ENCODE assay signal across 20 cellular contexts in genomic region chr11:65925397-65925796, GRCh38. TPM values are rescaled to one million over a fixed set of nuclear protein-coding genes. Genes with fewer than 3 reads are reported as not detected.
DNase-seq lines count a peak whose midpoint lies in the region; ATAC-seq and TF ChIP-seq lines count a peak whose summit lies in the region.
"Had no signal": no experiment of that assay in that cellular context is flagged by ENCODE, and none has a peak within 500 bp of the region (broad histone marks: within the 10 kb centered on the region; RNA-seq: fewer than 3 reads in every experiment).

No MANE protein-coding gene starts in this region.

- peak overlapping the region; percentile 21 for H3K27ac ChIP-seq in AG04450 (ENCODE audit: low read depth, low read length)
- H3K27ac ChIP-seq in naive thymus-derived CD4-positive, alpha-beta T cell (ENCODE audit: low read depth, low read length), result no peak overlapping the region

- H3K27ac Mint-ChIP-seq in activated CD4-positive, alpha-beta T cell treated with anti-CD3 and anti-CD28 coated beads for 36 hours, result peak overlapping the region; percentile 47
- H3K27ac Mint-ChIP-seq in naive thymus-derived CD4-positive, alpha-beta T cell, result peak overlapping the region in 6 of 9 donors; percentile 28 to 63 (median 48)

- H3K9me3 ChIP-seq in AG04450 (ENCODE audit: control insufficient read depth, insufficient read depth, low read length), result no peaks in the 10 kb centered on the region; the same call in 1 of the 2 replicates
- H3K9me3 ChIP-seq in naive thymus-derived CD4-positive, alpha-beta T cell (ENCODE audit: control insufficient read depth in 2 of 3, low read length in 3 of 3), result no peaks in the 10 kb centered on the region

- H3K27me3 ChIP-seq in AG04450 (ENCODE audit: control insufficient read depth, insufficient read depth, low read length), result no peaks in the 10 kb centered on the region
- H3K27me3 ChIP-seq in naive thymus-derived CD4-positive, alpha-beta T cell (ENCODE audit: control insufficient read depth in 2 of 2, insufficient read depth in 2 of 2, low read length in 2 of 2), result no peaks in the 10 kb centered on the region

- peaks cover 33% of the 10 kb centered on the region for H3K4me1 Mint-ChIP-seq in activated CD4-positive, alpha-beta T cell treated with anti-CD3 and anti-CD28 coated beads for 36 hours
- H3K4me1 Mint-ChIP-seq in naive thymus-derived CD4-positive, alpha-beta T cell, result peaks cover 28 to 49% (median 40%) of the 10 kb centered on the region in 7 donors

- H3K4me3 Mint-ChIP-seq in activated CD4-positive, alpha-beta T cell treated with anti-CD3 and anti-CD28 coated beads for 36 hours, result no peak overlapping the region
- H3K4me3 Mint-ChIP-seq in naive thymus-derived CD4-positive, alpha-beta T cell, result peak overlapping the region in 1 of 10 donors; percentile 36

- no peak for TF ChIP-seq CTCF in AG04450 (IDR thresholded peaks at IDR 0.05; ENCODE audit: low read depth, low read length)

- intact Hi-C loops in activated CD4-positive, alpha-beta T cell treated with anti-CD3 and anti-CD28 coated beads for 36 hours (cut with DNase I, micrococcal nuclease), result no loop called here
- intact Hi-C loops in naive thymus-derived CD4-positive, alpha-beta T cell (cut with micrococcal nuclease), result no loop called here

- H3K4me1 ChIP-seq in naive thymus-derived CD4-positive, alpha-beta T cell (ENCODE audit: control insufficient read depth in 2 of 2, insufficient read depth in 2 of 2, low read length in 2 of 2), result peaks cover 28 to 30% of the 10 kb centered on the region in 2 donors

- CTCF ChIA-PET in activated CD4-positive, alpha-beta T cell treated with anti-CD3 and anti-CD28 coated beads for 36 hours (lab: Charles Lee), result interaction anchor here (0.6 to 1.4 kb wide), 4 partner anchors 26 to 548 kb away, joined by 3 to 5 read pairs (median 3); partner anchors contain the start of gene FIBP
- CTCF ChIA-PET in AG04450 (lab: Charles Lee), result interaction anchor here (1.0 kb wide), 1 partner anchor 37 kb away, joined by 3 read pairs; no protein-coding TSS in a partner anchor
- CTCF ChIA-PET in naive thymus-derived CD4-positive, alpha-beta T cell (lab: Charles Lee), result interaction anchor here (0.7 to 1.8 kb wide), 3 partner anchors 35 to 239 kb away, joined by 3 to 5 read pairs (median 3); partner anchors contain the start of gene CCDC85B

- POLR2A ChIA-PET in activated CD4-positive, alpha-beta T cell treated with anti-CD3 and anti-CD28 coated beads for 36 hours (lab: Charles Lee), result interaction anchor here (0.6 kb wide), 1 partner anchor 35 kb away, joined by 3 read pairs; no protein-coding TSS in a partner anchor
- POLR2A ChIA-PET in AG04450 (lab: Yijun Ruan, JAX), result no interaction called here
- POLR2A ChIA-PET in naive thymus-derived CD4-positive, alpha-beta T cell (lab: Charles Lee), result interaction anchor here (0.6 to 1.4 kb wide), 2 partner anchors 32 to 586 kb away, joined by 3 to 6 read pairs; no protein-coding TSS in a partner anchor

- ATAC-seq in activated CD4-positive, alpha-beta T cell treated with anti-CD3 and anti-CD28 coated beads for 36 hours, result no peak
- ATAC-seq in SK-N-SH treated with all-trans-retinoic acid at 6 μM for 48 hours (peak; percentile 31; the same call in 2 of the 3 replicates), esophagus mucosa (no peak)
- no peak for ATAC-seq in naive thymus-derived CD4-positive, alpha-beta T cell
- ATAC-seq: PC-3 had no signal

- no peaks in the 10 kb centered on the region for H3K27me3 Mint-ChIP-seq in activated CD4-positive, alpha-beta T cell treated with anti-CD3 and anti-CD28 coated beads for 36 hours
- no peaks in the 10 kb centered on the region for H3K27me3 Mint-ChIP-seq in naive thymus-derived CD4-positive, alpha-beta T cell

- no peaks in the 10 kb centered on the region for H3K9me3 Mint-ChIP-seq in activated CD4-positive, alpha-beta T cell treated with anti-CD3 and anti-CD28 coated beads for 36 hours (ENCODE audit: low read depth)
- no peaks in the 10 kb centered on the region for H3K9me3 Mint-ChIP-seq in naive thymus-derived CD4-positive, alpha-beta T cell

- no peak for DNase-seq in activated CD4-positive, alpha-beta T cell treated with anti-CD3 and anti-CD28 coated beads for 36 hours
- no peak for DNase-seq in activated CD4-positive, alpha-beta T cell treated with anti-CD3 and anti-CD28 coated beads for 4 hours
- DNase-seq in AG04450 (ENCODE audit: low read depth, low spot score) (no peak), NCI-H524 (lab: John Stamatoyannopoulos, UW) (no peak), NCI-H146 treated with DMSO at 0.1 percent for 48 hours (lab: John Stamatoyannopoulos, UW; ENCODE audit: unreplicated experiment) (no peak)
- no peak for DNase-seq in naive thymus-derived CD4-positive, alpha-beta T cell
- DNase-seq: C1 segment of cervical spinal cord, COR-L47, DMS153, EL, KG1, NCI-H1417 treated with DMSO at 0.1 percent for 48 hours, NCI-H2029, NCI-H2171 treated with DMSO at 0.1 percent for 48 hours, NCI-H774, PC-3 had no signal

- H3K36me3 Mint-ChIP-seq in activated CD4-positive, alpha-beta T cell treated with anti-CD3 and anti-CD28 coated beads for 36 hours (ENCODE audit: low read depth), result peaks cover 14% of the 10 kb centered on the region
- peaks cover 4 to 15% (median 12%) of the 10 kb centered on the region in 5 donors for H3K36me3 Mint-ChIP-seq in naive thymus-derived CD4-positive, alpha-beta T cell

- no peak overlapping the region for H3K4me3 ChIP-seq in AG04450 (ENCODE audit: low read depth, low read length)
- H3K4me3 ChIP-seq in naive thymus-derived CD4-positive, alpha-beta T cell (ENCODE audit: low read length), result no peak overlapping the region

- H3K36me3 ChIP-seq in naive thymus-derived CD4-positive, alpha-beta T cell (ENCODE audit: control insufficient read depth in 2 of 3, insufficient read depth in 3 of 3, low read length in 3 of 3), result peaks cover 0 to 37% (median 4%) of the 10 kb centered on the region in 3 experiments

TF ChIP-seq in SK-N-SH treated with all-trans-retinoic acid at 6 μM for 48 hours, 23 proteins besides CTCF, POLR2A, EP300 and RAD21 (continues in another document):
- TF ChIP-seq OSR1 (CRISPR knock-in tag; IDR thresholded peaks at IDR 0.05) (no peak), CSRNP3 (CRISPR knock-in tag; IDR thresholded peaks at IDR 0.05) (no peak), GLIS3 (CRISPR knock-in tag; IDR thresholded peaks at IDR 0.05) (no peak), CREB5 (CRISPR knock-in tag; IDR thresholded peaks at IDR 0.05; ENCODE audit: low read depth) (no peak)

RNA-seq across cellular contexts. Expression of gene DRAP1, which starts 6.2 kb away (rescaled TPM):
- total RNA-seq in activated CD4-positive, alpha-beta T cell treated with anti-CD3 and anti-CD28 coated beads for 36 hours, result 100 to 1,000 TPM; 111 to 158 TPM
- 96.9 and 130 TPM in 2 replicates for polyA plus RNA-seq in AG04450 (2011; rRNA removed)
- polyA minus RNA-seq in AG04450 (2011; rRNA and poly(A)+ RNA removed), result 34.5 and 39.0 TPM in 2 replicates
- total RNA-seq in naive thymus-derived CD4-positive, alpha-beta T cell, result 100 to 1,000 TPM in 1 of 5 experiments, 10 to 100 TPM in 4; 72.6 to 166 (median 81.9) TPM
- polyA plus RNA-seq in naive thymus-derived CD4-positive, alpha-beta T cell, result 10 to 100 TPM; 87.7 to 89.3 TPM
- total RNA-seq in esophagus mucosa, result 76.2 TPM

RNA-seq across cellular contexts. Expression of gene C11orf68, which starts 6.5 kb away (rescaled TPM):
- total RNA-seq in activated CD4-positive, alpha-beta T cell treated with anti-CD3 and anti-CD28 coated beads for 36 hours, result 10 to 100 TPM; 21.4 to 22.9 TPM
- polyA plus RNA-seq in AG04450 (2011; rRNA removed), result 32.9 and 52.2 TPM in 2 replicates
- 34.1 and 50.1 TPM in 2 replicates for polyA minus RNA-seq in AG04450 (2011; rRNA and poly(A)+ RNA removed)
- total RNA-seq in naive thymus-derived CD4-positive, alpha-beta T cell, result 10 to 100 TPM; 18.5 to 62.2 (median 40.4) TPM
- 100 to 1,000 TPM in 1 of 2 donors, 10 to 100 TPM in 1; 74.1 to 104 TPM for polyA plus RNA-seq in naive thymus-derived CD4-positive, alpha-beta T cell
- total RNA-seq in esophagus mucosa, result 16.9 TPM

RNA-seq across cellular contexts. Expression of gene TSGA10IP, which starts 19.9 kb away (rescaled TPM):
- not detected for total RNA-seq in activated CD4-positive, alpha-beta T cell treated with anti-CD3 and anti-CD28 coated beads for 36 hours
- not detected in 2 replicates for polyA plus RNA-seq in AG04450 (2011; rRNA removed)
- polyA minus RNA-seq in AG04450 (2011; rRNA and poly(A)+ RNA removed), result not detected in 2 replicates
- under 1 TPM in 1 of 5 experiments, not detected in 4; 0.64 TPM for total RNA-seq in naive thymus-derived CD4-positive, alpha-beta T cell
- polyA plus RNA-seq in naive thymus-derived CD4-positive, alpha-beta T cell, result not detected
- total RNA-seq in esophagus mucosa, result not detected
- total RNA-seq: A172, NCI-H460, PC-3 had no signal

RNA-seq across cellular contexts. Expression of gene FOSL1, which starts 25.2 kb away (rescaled TPM):
- total RNA-seq in activated CD4-positive, alpha-beta T cell treated with anti-CD3 and anti-CD28 coated beads for 36 hours, result 10 to 100 TPM; 11.1 to 11.3 TPM
- 7.9 and 16.1 TPM in 2 replicates for polyA plus RNA-seq in AG04450 (2011; rRNA removed)
- polyA minus RNA-seq in AG04450 (2011; rRNA and poly(A)+ RNA removed), result 12.5 and 17.6 TPM in 2 replicates
- total RNA-seq in naive thymus-derived CD4-positive, alpha-beta T cell, result 10 to 100 TPM in 1 of 5 experiments, 1 to 10 TPM in 2, not detected in 2; 2.8 to 25.7 (median 4.0) TPM
- not detected for polyA plus RNA-seq in naive thymus-derived CD4-positive, alpha-beta T cell
- total RNA-seq in esophagus mucosa, result 28.9 TPM

RNA-seq across cellular contexts. Expression of gene CCDC85B, which starts 34.9 kb away (rescaled TPM):
- total RNA-seq in activated CD4-positive, alpha-beta T cell treated with anti-CD3 and anti-CD28 coated beads for 36 hours, result 10 to 100 TPM; 25.5 to 45.0 TPM
- 13.1 and 20.2 TPM in 2 replicates for polyA plus RNA-seq in AG04450 (2011; rRNA removed)
- polyA minus RNA-seq in AG04450 (2011; rRNA and poly(A)+ RNA removed), result 2.3 and 2.8 TPM in 2 replicates
- total RNA-seq in naive thymus-derived CD4-positive, alpha-beta T cell, result 10 to 100 TPM; 21.1 to 52.1 (median 23.6) TPM
- polyA plus RNA-seq in naive thymus-derived CD4-positive, alpha-beta T cell, result 10 to 100 TPM; 59.0 to 85.0 TPM
- total RNA-seq in esophagus mucosa, result 15.3 TPM
